ENCODE assay signal across 26 cellular contexts in genomic region chr5:53323511-53323910, GRCh38.
DNase-seq lines count a peak whose midpoint lies in the region; ATAC-seq, FAIRE-seq and TF ChIP-seq lines count a peak whose summit lies in the region.
"Had no signal": no experiment of that assay in that cellular context is flagged by ENCODE, and none has a peak within 500 bp of the region (broad histone marks: within the 10 kb centered on the region; RNA-seq: fewer than 3 reads in every experiment).

No MANE protein-coding gene starts in this region.

- H3K9me3 Mint-ChIP-seq in activated naive CD4-positive, alpha-beta T cell treated with anti-CD3 and anti-CD28 coated beads, Interleukin-2, amount 50 U/mL, for 72 hours: peaks cover 0 to 5% of the 10 kb centered on the region in 2 donors
- no peaks in the 10 kb centered on the region for H3K9me3 Mint-ChIP-seq in stimulated activated effector memory CD8-positive, alpha-beta T cell treated with anti-CD3 and anti-CD28 coated beads, Interleukin-12 subunit alpha, Interleukin-12 subunit beta, amount 100 ng/mL, for 72 hours
- H3K9me3 Mint-ChIP-seq: activated CD4-positive, alpha-beta memory T cell treated with anti-CD3 and anti-CD28 coated beads for 36 hours; CD4-positive, alpha-beta memory T cell; dendritic cell treated with granulocyte-macrophage colony-stimulating factor and Interleukin-4, amounts not matched to agents 40 ng/mL and 50 ng/mL, for 4 days had no signal

- no peak for TF ChIP-seq CTCF in bronchial epithelial cell (IDR thresholded peaks at IDR 0.05; ENCODE audit: insufficient read depth, low read length, severe bottlenecking)

- H3K36me3 ChIP-seq in bronchial epithelial cell (ENCODE audit: control insufficient read depth, insufficient read depth, low read length): no peaks in the 10 kb centered on the region
- H3K36me3 ChIP-seq: cardiac muscle cell, thoracic aorta, uterus had no signal

- H3K27me3 ChIP-seq in bronchial epithelial cell (ENCODE audit: control insufficient read depth, insufficient read depth, low read length): no peaks in the 10 kb centered on the region
- H3K27me3 ChIP-seq: cardiac muscle cell, uterus had no signal

- ATAC-seq in activated naive CD4-positive, alpha-beta T cell treated with anti-CD3 and anti-CD28 coated beads, Interleukin-2, amount 50 U/mL, for 72 hours: no peak
- ATAC-seq in stimulated activated effector memory CD8-positive, alpha-beta T cell treated with anti-CD3 and anti-CD28 coated beads, Interleukin-12 subunit alpha, Interleukin-12 subunit beta, amount 100 ng/mL, for 72 hours: no peak
- ATAC-seq: activated CD4-positive, CD25-positive, alpha-beta regulatory T cell treated with anti-CD3 and anti-CD28 coated beads, Interleukin-2, amount 50 U/mL, for 24 hours; naive thymus-derived CD4-positive, alpha-beta T cell; stimulated activated naive CD8-positive, alpha-beta T cell treated with anti-CD3 and anti-CD28 coated beads, Interleukin-15, Interleukin-2, amounts not matched to agents 100 U/mL and 50 U/mL, for 24 hours had no signal

- no peak for FAIRE-seq in bronchial epithelial cell (lab: Jason Lieb, UNC)

- no peak overlapping the region for H3K27ac Mint-ChIP-seq in activated naive CD4-positive, alpha-beta T cell treated with anti-CD3 and anti-CD28 coated beads, Interleukin-2, amount 50 U/mL, for 72 hours
- no peak overlapping the region for H3K27ac Mint-ChIP-seq in stimulated activated effector memory CD8-positive, alpha-beta T cell treated with anti-CD3 and anti-CD28 coated beads, Interleukin-12 subunit alpha, Interleukin-12 subunit beta, amount 100 ng/mL, for 72 hours
- H3K27ac Mint-ChIP-seq: activated CD4-positive, alpha-beta memory T cell treated with anti-CD3 and anti-CD28 coated beads for 36 hours; CD4-positive, alpha-beta memory T cell; dendritic cell treated with granulocyte-macrophage colony-stimulating factor and Interleukin-4, amounts not matched to agents 40 ng/mL and 50 ng/mL, for 4 days; naive thymus-derived CD4-positive, alpha-beta T cell had no signal

- H3K4me3 Mint-ChIP-seq in stimulated activated effector memory CD8-positive, alpha-beta T cell treated with anti-CD3 and anti-CD28 coated beads, Interleukin-12 subunit alpha, Interleukin-12 subunit beta, amount 100 ng/mL, for 72 hours: no peak overlapping the region
- H3K4me3 Mint-ChIP-seq: activated CD4-positive, alpha-beta memory T cell treated with anti-CD3 and anti-CD28 coated beads for 36 hours; CD4-positive, alpha-beta memory T cell; dendritic cell treated with granulocyte-macrophage colony-stimulating factor and Interleukin-4, amounts not matched to agents 40 ng/mL and 50 ng/mL, for 4 days; naive thymus-derived CD4-positive, alpha-beta T cell had no signal

- DNase-seq in NCI-H526 (lab: John Stamatoyannopoulos, UW) (peak; percentile 29 to 30), NCI-H526 treated with DMSO at 0.1 percent for 48 hours (lab: John Stamatoyannopoulos, UW) (no peak), NCI-H69 (lab: John Stamatoyannopoulos, UW) (peak; percentile 6), bronchial epithelial cell (ENCODE audit: low read depth) (peak; percentile 99), hepatic stellate cell (ENCODE audit: low spot score) (no peak), C1 segment of cervical spinal cord (lab: John Stamatoyannopoulos, UW) (no peak)
- DNase-seq in activated naive CD4-positive, alpha-beta T cell treated with anti-CD3 and anti-CD28 coated beads, Interleukin-2, amount 50 U/mL, for 72 hours (ENCODE audit: low spot score in 2 of 2): no peak
- DNase-seq in stimulated activated effector memory CD8-positive, alpha-beta T cell treated with anti-CD3 and anti-CD28 coated beads, Interleukin-12 subunit alpha, Interleukin-12 subunit beta, amount 100 ng/mL, for 72 hours (ENCODE audit: low spot score in 2 of 2): no peak
- DNase-seq: activated CD4-positive, alpha-beta memory T cell treated with anti-CD3 and anti-CD28 coated beads for 36 hours; activated CD8-positive, alpha-beta memory T cell treated with anti-CD3 and anti-CD28 coated beads, Interleukin-2, amount 50 U/mL, for 4 hours; activated naive CD4-positive, alpha-beta T cell treated with anti-CD3 and anti-CD28 coated beads, Interleukin-2, amount 50 U/mL, for 16 hours; CD4-positive, alpha-beta memory T cell; glutamatergic neuron; H7; islet precursor cell; midbrain; naive thymus-derived CD4-positive, alpha-beta T cell; NCI-H1092 treated with DMSO at 0.1 percent for 48 hours; NCI-H187 treated with DMSO at 0.1 percent for 48 hours; stimulated activated naive CD8-positive, alpha-beta T cell treated with anti-CD3 and anti-CD28 coated beads, Interleukin-15, Interleukin-2, amounts not matched to agents 100 U/mL and 50 U/mL, for 24 hours; uterus had no signal

- no peaks in the 10 kb centered on the region for H3K4me1 Mint-ChIP-seq in stimulated activated effector memory CD8-positive, alpha-beta T cell treated with anti-CD3 and anti-CD28 coated beads, Interleukin-12 subunit alpha, Interleukin-12 subunit beta, amount 100 ng/mL, for 72 hours
- H3K4me1 Mint-ChIP-seq: CD4-positive, alpha-beta memory T cell; naive thymus-derived CD4-positive, alpha-beta T cell had no signal

- no peaks in the 10 kb centered on the region for H3K36me3 Mint-ChIP-seq in activated naive CD4-positive, alpha-beta T cell treated with anti-CD3 and anti-CD28 coated beads, Interleukin-2, amount 50 U/mL, for 72 hours
- no peaks in the 10 kb centered on the region for H3K36me3 Mint-ChIP-seq in stimulated activated effector memory CD8-positive, alpha-beta T cell treated with anti-CD3 and anti-CD28 coated beads, Interleukin-12 subunit alpha, Interleukin-12 subunit beta, amount 100 ng/mL, for 72 hours
- H3K36me3 Mint-ChIP-seq: activated CD4-positive, alpha-beta memory T cell treated with anti-CD3 and anti-CD28 coated beads for 36 hours; CD4-positive, alpha-beta memory T cell; naive thymus-derived CD4-positive, alpha-beta T cell had no signal

- H3K4me3 ChIP-seq in bronchial epithelial cell (ENCODE audit: low read depth, low read length): no peak overlapping the region
- H3K4me3 ChIP-seq: cardiac muscle cell, SK-N-MC, thoracic aorta, uterus had no signal

Comparison
In these comparisons a context has a peak if more than half of its experiments do, and no peak if none do; other contexts are left out.
1. DNase-seq: peak in NCI-H526 (2 of 2), NCI-H69 (single experiment) and bronchial epithelial cell (single experiment); none in NCI-H526 treated with DMSO at 0.1 percent for 48 hours (single experiment), activated naive CD4-positive, alpha-beta T cell treated with anti-CD3 and anti-CD28 coated beads, Interleukin-2, amount 50 U/mL, for 72 hours (0 of 2), stimulated activated effector memory CD8-positive, alpha-beta T cell treated with anti-CD3 and anti-CD28 coated beads, Interleukin-12 subunit alpha, Interleukin-12 subunit beta, amount 100 ng/mL, for 72 hours (0 of 2), hepatic stellate cell (single experiment) and C1 segment of cervical spinal cord (0 of 14).